In genomic region chr3:140537075-140537474, GRCh38 we compare ENCODE assay signal across 15 cellular contexts.
"Had no signal": no experiment of that assay in that cellular context is flagged by ENCODE, and none has a peak within 500 bp of the region (broad histone marks: within the 10 kb centered on the region; RNA-seq: fewer than 3 reads in every experiment).

No MANE protein-coding gene starts in this region.

- ATAC-seq: naive thymus-derived CD8-positive, alpha-beta T cell; WTC11 had no signal

- DNase-seq: activated CD4-positive, alpha-beta T cell treated with anti-CD3 and anti-CD28 coated beads, Interleukin-2, amount 10 ng/mL, durations not matched to agents 24 days and 14 days; activated CD8-positive, alpha-beta memory T cell treated with anti-CD3 and anti-CD28 coated beads for 24 hours; activated naive CD4-positive, alpha-beta T cell treated with anti-CD3 and anti-CD28 coated beads for 36 hours; esophagus squamous epithelium; foreskin fibroblast; glutamatergic neuron; mammary epithelial cell; naive thymus-derived CD8-positive, alpha-beta T cell; right cardiac atrium; spleen; stimulated activated CD4-positive, alpha-beta T cell treated with anti-CD3 and anti-CD28 coated beads, Interleukin-2, amount 100 ng/mL, for 24 hours; stimulated activated naive CD4-positive, alpha-beta T cell; substantia nigra; trophoblast cell had no signal
